In genomic region chr5:36778336-36778735, GRCh38 we compare ENCODE assay signal across 21 cellular contexts.
"Had no signal": no experiment of that assay in that cellular context is flagged by ENCODE, and none has a peak within 500 bp of the region (broad histone marks: within the 10 kb centered on the region; RNA-seq: fewer than 3 reads in every experiment).

No MANE protein-coding gene starts in this region.

- H3K36me3 ChIP-seq: heart left ventricle, neutrophil, sigmoid colon, tibial nerve, upper lobe of right lung had no signal

- H3K27me3 ChIP-seq: heart left ventricle, neutrophil, sigmoid colon, testis, tibial nerve, upper lobe of right lung had no signal

- FAIRE-seq: frontal cortex had no signal

- H3K9me3 ChIP-seq: mucosa of descending colon, neutrophil, psoas muscle, testis, tibial nerve, upper lobe of right lung had no signal

- H3K4me3 ChIP-seq: dorsolateral prefrontal cortex, heart left ventricle, mucosa of descending colon, psoas muscle, sigmoid colon, skin epidermis, testis, tibial nerve, upper lobe of right lung had no signal

- H3K27ac ChIP-seq: dorsolateral prefrontal cortex, heart left ventricle, neutrophil, psoas muscle, sigmoid colon, skin epidermis, testis, tibial nerve, upper lobe of right lung had no signal

- ATAC-seq: heart left ventricle; mucosa of descending colon; naive thymus-derived CD8-positive, alpha-beta T cell; psoas muscle; stimulated activated naive B cell treated with anti-CD40 and anti-IgM and Interleukin-4, amounts not matched to agents 10 μg/mL and 1 μg/mL and 100 μg/mL, for 72 hours; stimulated activated naive CD8-positive, alpha-beta T cell treated with anti-CD3 and anti-CD28 coated beads, Interleukin-15, amount 100 ng/mL, for 72 hours; upper lobe of right lung had no signal

- DNase-seq: cortex of kidney; dorsolateral prefrontal cortex; effector CD8-positive, alpha-beta T cell; heart left ventricle; hippocampal formation; kidney glomerular epithelial cell; mucosa of descending colon; naive thymus-derived CD8-positive, alpha-beta T cell; psoas muscle; retina; sigmoid colon; stimulated activated CD4-positive, alpha-beta T cell treated with anti-CD3 and anti-CD28 coated beads, Interleukin-2, amount 100 ng/mL, for 24 hours; stimulated activated CD4-positive, alpha-beta T cell treated with anti-CD3 and anti-CD28 coated beads, Interleukin-4, amount 100 ng/mL, for 4 hours; stimulated activated naive B cell treated with anti-CD40 and anti-IgM and Interleukin-4, amounts not matched to agents 10 μg/mL and 1 μg/mL and 100 μg/mL, for 72 hours; stimulated activated naive CD8-positive, alpha-beta T cell treated with anti-CD3 and anti-CD28 coated beads, Interleukin-15, amount 100 ng/mL, for 72 hours; testis; upper lobe of right lung had no signal

- H3K4me1 ChIP-seq: heart left ventricle, psoas muscle, sigmoid colon, testis, tibial nerve, upper lobe of right lung had no signal
